Comparison of ENCODE assay signal across 31 cellular contexts in genomic region chr3:151256761-151257160, GRCh38. TPM values are rescaled to one million over a fixed set of nuclear protein-coding genes. Genes with fewer than 3 reads are reported as not detected.
"Had no signal": no experiment of that assay in that cellular context is flagged by ENCODE, and none has a peak within 500 bp of the region (broad histone marks: within the 10 kb centered on the region; RNA-seq: fewer than 3 reads in every experiment).

No MANE protein-coding gene starts in this region.

- H3K9me3 ChIP-seq: ascending aorta, body of pancreas, Peyer's patch, SJCRH30, SK-N-SH had no signal

- ATAC-seq: activated naive CD4-positive, alpha-beta T cell treated with anti-CD3 and anti-CD28 coated beads, Interleukin-2, amount 50 U/mL, for 72 hours; activated naive CD8-positive, alpha-beta T cell treated with anti-CD3 and anti-CD28 coated beads, Interleukin-2, amount 50 U/mL, for 24 hours; activated T-cell treated with anti-CD3 and anti-CD28 coated beads, Interleukin-2, amount 50 U/mL, for 4 hours; body of pancreas had no signal

- H3K4me1 ChIP-seq: ascending aorta, Peyer's patch, SJCRH30 had no signal

- H3K36me3 ChIP-seq: ascending aorta, Peyer's patch, SJCRH30 had no signal

- H3K9ac ChIP-seq: SK-N-SH had no signal

- DNase-seq: activated CD4-positive, alpha-beta memory T cell treated with anti-CD3 and anti-CD28 coated beads for 36 hours; activated CD4-positive, alpha-beta T cell treated with anti-CD3 and anti-CD28 coated beads, Interleukin-2, amount 10 ng/mL, durations not matched to agents 7 days and 5 days; activated CD4-positive, CD25-positive, alpha-beta regulatory T cell; activated CD8-positive, alpha-beta memory T cell treated with anti-CD3 and anti-CD28 coated beads for 24 hours; activated effector memory CD4-positive, alpha-beta T cell treated with anti-CD3 and anti-CD28 coated beads, Interleukin-2, amount 50 U/mL, for 16 hours; activated naive CD4-positive, alpha-beta T cell treated with Interleukin-2 at 50 U/mL for 16 hours; activated naive CD8-positive, alpha-beta T cell treated with anti-CD3 and anti-CD28 coated beads, Interleukin-2, amount 50 U/mL, for 24 hours; activated T-cell treated with anti-CD3 and anti-CD28 coated beads, Interleukin-2, amount 50 U/mL, for 4 hours; amniotic stem cell; body of pancreas; IMR-90; KG1; NCI-H1092 treated with DMSO at 0.1 percent for 48 hours; NCI-H1417 treated with DMSO at 0.1 percent for 48 hours; NCI-H1694; NCI-H2029; NCI-H446; NCI-H524 treated with DMSO at 0.1 percent for 48 hours; NCI-H748 treated with DMSO at 0.1 percent for 48 hours; OCI-M1; Peyer's patch; Right ventricle myocardium superior; SJCRH30; SK-N-SH; T-helper 1 cell had no signal

- H3K4me2 ChIP-seq: SK-N-SH had no signal

- H3K4me3 ChIP-seq: ascending aorta, body of pancreas, Peyer's patch, SJCRH30 had no signal

- H3K27me3 ChIP-seq: ascending aorta, body of pancreas, Peyer's patch, SJCRH30 had no signal

- H3K27ac ChIP-seq: ascending aorta, body of pancreas, RWPE1, SJCRH30, VCaP had no signal

RNA-seq across cellular contexts. Expression of gene P2RY14, which starts 21.6 kb away (rescaled TPM):
- total RNA-seq: IMR-90, LHCN-M2, MCF 10A had no signal
- polyA plus RNA-seq: IMR-90, SK-N-SH had no signal

RNA-seq across cellular contexts. Expression of gene GPR171, which starts 53.7 kb away (rescaled TPM):
- total RNA-seq: IMR-90, LHCN-M2, MCF 10A, SJCRH30 had no signal
- polyA plus RNA-seq: IMR-90, SK-N-SH had no signal

RNA-seq across cellular contexts. Expression of gene GPR87, which starts 59.9 kb away (rescaled TPM):
- total RNA-seq: ascending aorta, body of pancreas, LHCN-M2, Peyer's patch, Right ventricle myocardium superior, SJCRH30 had no signal
